In genomic region chr10:58771850-58772249, GRCh38 we compare ENCODE assay signal across 30 cellular contexts.
"Had no signal": no experiment of that assay in that cellular context is flagged by ENCODE, and none has a peak within 500 bp of the region (broad histone marks: within the 10 kb centered on the region; RNA-seq: fewer than 3 reads in every experiment).

No MANE protein-coding gene starts in this region.

- H3K9me3 Mint-ChIP-seq: activated CD4-positive, alpha-beta T cell treated with anti-CD3 and anti-CD28 coated beads, Interleukin-2, amount 10 ng/mL, durations not matched to agents 24 days and 14 days; T-helper 1 cell treated with Interleukin-12 subunit alpha and Interleukin-12 subunit beta and Interleukin-4 antibody, amounts not matched to agents 30 μg/mL and 1 μg/mL, for 36 hours; T-helper 2 cell treated with Interferon-gamma antibody and Interleukin-4, amounts not matched to agents 5 μg/mL and 100 μg/mL, for 36 hours had no signal

- H3K4me1 ChIP-seq: Peyer's patch had no signal

- H3K4me1 Mint-ChIP-seq: activated CD4-positive, alpha-beta T cell treated with anti-CD3 and anti-CD28 coated beads, Interleukin-2, amount 10 ng/mL, durations not matched to agents 24 days and 14 days; activated naive CD4-positive, alpha-beta T cell treated with anti-CD3 and anti-CD28 coated beads, Interleukin-2, amount 50 U/mL, for 24 hours; activated naive CD8-positive, alpha-beta T cell treated with anti-CD3 and anti-CD28 coated beads, Interleukin-2, amount 10 ng/mL, durations not matched to agents 7 days and 5 days had no signal

- H3K27ac Mint-ChIP-seq: activated CD4-positive, alpha-beta T cell treated with anti-CD3 and anti-CD28 coated beads, Interleukin-2, amount 10 ng/mL, durations not matched to agents 24 days and 14 days; activated CD8-positive, alpha-beta T cell treated with anti-CD3 and anti-CD28 coated beads for 36 hours; activated naive CD4-positive, alpha-beta T cell treated with anti-CD3 and anti-CD28 coated beads, Interleukin-2, amount 50 U/mL, for 24 hours; activated naive CD8-positive, alpha-beta T cell treated with anti-CD3 and anti-CD28 coated beads, Interleukin-2, amount 10 ng/mL, durations not matched to agents 7 days and 5 days; activated T-cell treated with anti-CD3 and anti-CD28 coated beads, Interleukin-2, amount 50 U/mL, for 24 hours; activated T-helper 2 cell treated with anti-CD3 and anti-CD28 coated beads, Interferon-gamma antibody, Interleukin-2, Interleukin-4, amounts not matched to agents 10 μg/mL and 5 μg/mL and 100 μg/mL, durations not matched to agents 14 hours and 24 hours and 36 hours; T-helper 1 cell treated with Interleukin-12 subunit alpha and Interleukin-12 subunit beta and Interleukin-4 antibody, amounts not matched to agents 30 μg/mL and 1 μg/mL, for 36 hours; T-helper 2 cell treated with Interferon-gamma antibody and Interleukin-4, amounts not matched to agents 5 μg/mL and 100 μg/mL, for 36 hours had no signal

- H3K27ac ChIP-seq: adrenal gland, body of pancreas, Peyer's patch, SJSA1 had no signal

- H3K27me3 ChIP-seq: adrenal gland, body of pancreas, Peyer's patch, SJSA1 had no signal

- H3K4me3 Mint-ChIP-seq: activated CD4-positive, alpha-beta T cell treated with anti-CD3 and anti-CD28 coated beads, Interleukin-2, amount 10 ng/mL, durations not matched to agents 24 days and 14 days; activated CD8-positive, alpha-beta T cell treated with anti-CD3 and anti-CD28 coated beads for 36 hours; activated naive CD4-positive, alpha-beta T cell treated with anti-CD3 and anti-CD28 coated beads, Interleukin-2, amount 50 U/mL, for 24 hours; activated naive CD8-positive, alpha-beta T cell treated with anti-CD3 and anti-CD28 coated beads, Interleukin-2, amount 10 ng/mL, durations not matched to agents 7 days and 5 days; activated T-cell treated with anti-CD3 and anti-CD28 coated beads, Interleukin-2, amount 50 U/mL, for 24 hours; T-helper 1 cell treated with Interleukin-12 subunit alpha and Interleukin-12 subunit beta and Interleukin-4 antibody, amounts not matched to agents 30 μg/mL and 1 μg/mL, for 36 hours; T-helper 2 cell treated with Interferon-gamma antibody and Interleukin-4, amounts not matched to agents 5 μg/mL and 100 μg/mL, for 36 hours had no signal

- H3K4me3 ChIP-seq: adrenal gland, body of pancreas, Peyer's patch, SJSA1 had no signal

- H3K4me2 ChIP-seq: SK-N-SH had no signal

- H3K36me3 Mint-ChIP-seq: activated naive CD4-positive, alpha-beta T cell treated with anti-CD3 and anti-CD28 coated beads, Interleukin-2, amount 50 U/mL, for 24 hours; activated naive CD8-positive, alpha-beta T cell treated with anti-CD3 and anti-CD28 coated beads, Interleukin-2, amount 10 ng/mL, durations not matched to agents 7 days and 5 days had no signal

- H3K36me3 ChIP-seq: adrenal gland, Peyer's patch, SJSA1 had no signal

- DNase-seq: activated CD4-positive, alpha-beta T cell treated with anti-CD3 and anti-CD28 coated beads, Interleukin-2, amount 10 ng/mL, durations not matched to agents 24 days and 14 days; activated CD4-positive, alpha-beta T cell treated with anti-CD3 and anti-CD28 coated beads, Interleukin-2, amount 50 U/mL, for 4 hours; activated CD8-positive, alpha-beta T cell treated with anti-CD3 and anti-CD28 coated beads for 36 hours; activated gamma-delta T cell; activated naive CD4-positive, alpha-beta T cell treated with Interleukin-2 at 50 U/mL for 16 hours; activated naive CD8-positive, alpha-beta T cell treated with anti-CD3 and anti-CD28 coated beads, Interleukin-2, amount 10 ng/mL, durations not matched to agents 7 days and 5 days; activated T-cell treated with anti-CD3 and anti-CD28 coated beads, Interleukin-2, amount 50 U/mL, for 24 hours; adrenal gland; body of pancreas; caudate nucleus; Karpas-422; NCI-H1105; NCI-H1436; NCI-H1694; NCI-H1930; NCI-H2081 treated with DMSO at 0.1 percent for 48 hours; NCI-H345; NCI-H526; NCI-H748 treated with DMSO at 0.1 percent for 48 hours; NK-92 treated with Interleukin-12 subunit alpha and Interleukin-12 subunit beta, amount 100 ng/mL, for 24 hours; PC-3; Peyer's patch; RPMI8226; SHP77 treated with DMSO at 0.1 percent for 48 hours; SK-N-SH had no signal

- H3K27me3 Mint-ChIP-seq: activated CD4-positive, alpha-beta T cell treated with anti-CD3 and anti-CD28 coated beads, Interleukin-2, amount 10 ng/mL, durations not matched to agents 24 days and 14 days; activated CD8-positive, alpha-beta T cell treated with anti-CD3 and anti-CD28 coated beads for 36 hours; activated naive CD4-positive, alpha-beta T cell treated with anti-CD3 and anti-CD28 coated beads, Interleukin-2, amount 50 U/mL, for 24 hours; activated T-cell treated with anti-CD3 and anti-CD28 coated beads, Interleukin-2, amount 50 U/mL, for 24 hours had no signal

- H3K9me3 ChIP-seq: adrenal gland, body of pancreas, Peyer's patch, SK-N-SH had no signal

- ATAC-seq: activated CD8-positive, alpha-beta T cell treated with anti-CD3 and anti-CD28 coated beads for 36 hours; body of pancreas; PC-3 had no signal

- H3K9ac ChIP-seq: SK-N-SH had no signal
